Comparison of ENCODE assay signal across 1 cellular context in the genomic region with DNA sequence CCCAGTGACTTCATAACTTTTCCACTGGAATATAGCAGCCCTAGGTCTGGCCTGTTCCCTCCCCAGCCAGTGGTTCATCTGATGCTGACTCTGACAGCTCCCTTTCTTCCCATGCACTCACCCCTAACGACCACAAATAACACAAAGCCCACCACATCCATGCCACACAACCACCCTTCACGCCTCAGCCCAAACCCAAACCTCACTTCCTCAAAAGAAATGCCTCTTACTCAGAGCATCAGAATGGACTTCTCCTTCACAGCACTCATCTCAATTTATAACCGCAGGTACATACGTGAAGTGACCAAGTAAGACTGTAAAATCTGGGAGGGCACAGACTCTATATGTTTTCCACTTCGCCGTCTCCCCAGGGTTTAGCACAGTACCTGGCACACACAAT.
TF ChIP-seq lines count a peak whose summit lies in the region.

No MANE protein-coding gene starts in this region.

TF ChIP-seq in GM23338, 12 proteins besides CTCF, POLR2A, EP300 and RAD21 (continued from another document):
- TF ChIP-seq, protein P1, sequence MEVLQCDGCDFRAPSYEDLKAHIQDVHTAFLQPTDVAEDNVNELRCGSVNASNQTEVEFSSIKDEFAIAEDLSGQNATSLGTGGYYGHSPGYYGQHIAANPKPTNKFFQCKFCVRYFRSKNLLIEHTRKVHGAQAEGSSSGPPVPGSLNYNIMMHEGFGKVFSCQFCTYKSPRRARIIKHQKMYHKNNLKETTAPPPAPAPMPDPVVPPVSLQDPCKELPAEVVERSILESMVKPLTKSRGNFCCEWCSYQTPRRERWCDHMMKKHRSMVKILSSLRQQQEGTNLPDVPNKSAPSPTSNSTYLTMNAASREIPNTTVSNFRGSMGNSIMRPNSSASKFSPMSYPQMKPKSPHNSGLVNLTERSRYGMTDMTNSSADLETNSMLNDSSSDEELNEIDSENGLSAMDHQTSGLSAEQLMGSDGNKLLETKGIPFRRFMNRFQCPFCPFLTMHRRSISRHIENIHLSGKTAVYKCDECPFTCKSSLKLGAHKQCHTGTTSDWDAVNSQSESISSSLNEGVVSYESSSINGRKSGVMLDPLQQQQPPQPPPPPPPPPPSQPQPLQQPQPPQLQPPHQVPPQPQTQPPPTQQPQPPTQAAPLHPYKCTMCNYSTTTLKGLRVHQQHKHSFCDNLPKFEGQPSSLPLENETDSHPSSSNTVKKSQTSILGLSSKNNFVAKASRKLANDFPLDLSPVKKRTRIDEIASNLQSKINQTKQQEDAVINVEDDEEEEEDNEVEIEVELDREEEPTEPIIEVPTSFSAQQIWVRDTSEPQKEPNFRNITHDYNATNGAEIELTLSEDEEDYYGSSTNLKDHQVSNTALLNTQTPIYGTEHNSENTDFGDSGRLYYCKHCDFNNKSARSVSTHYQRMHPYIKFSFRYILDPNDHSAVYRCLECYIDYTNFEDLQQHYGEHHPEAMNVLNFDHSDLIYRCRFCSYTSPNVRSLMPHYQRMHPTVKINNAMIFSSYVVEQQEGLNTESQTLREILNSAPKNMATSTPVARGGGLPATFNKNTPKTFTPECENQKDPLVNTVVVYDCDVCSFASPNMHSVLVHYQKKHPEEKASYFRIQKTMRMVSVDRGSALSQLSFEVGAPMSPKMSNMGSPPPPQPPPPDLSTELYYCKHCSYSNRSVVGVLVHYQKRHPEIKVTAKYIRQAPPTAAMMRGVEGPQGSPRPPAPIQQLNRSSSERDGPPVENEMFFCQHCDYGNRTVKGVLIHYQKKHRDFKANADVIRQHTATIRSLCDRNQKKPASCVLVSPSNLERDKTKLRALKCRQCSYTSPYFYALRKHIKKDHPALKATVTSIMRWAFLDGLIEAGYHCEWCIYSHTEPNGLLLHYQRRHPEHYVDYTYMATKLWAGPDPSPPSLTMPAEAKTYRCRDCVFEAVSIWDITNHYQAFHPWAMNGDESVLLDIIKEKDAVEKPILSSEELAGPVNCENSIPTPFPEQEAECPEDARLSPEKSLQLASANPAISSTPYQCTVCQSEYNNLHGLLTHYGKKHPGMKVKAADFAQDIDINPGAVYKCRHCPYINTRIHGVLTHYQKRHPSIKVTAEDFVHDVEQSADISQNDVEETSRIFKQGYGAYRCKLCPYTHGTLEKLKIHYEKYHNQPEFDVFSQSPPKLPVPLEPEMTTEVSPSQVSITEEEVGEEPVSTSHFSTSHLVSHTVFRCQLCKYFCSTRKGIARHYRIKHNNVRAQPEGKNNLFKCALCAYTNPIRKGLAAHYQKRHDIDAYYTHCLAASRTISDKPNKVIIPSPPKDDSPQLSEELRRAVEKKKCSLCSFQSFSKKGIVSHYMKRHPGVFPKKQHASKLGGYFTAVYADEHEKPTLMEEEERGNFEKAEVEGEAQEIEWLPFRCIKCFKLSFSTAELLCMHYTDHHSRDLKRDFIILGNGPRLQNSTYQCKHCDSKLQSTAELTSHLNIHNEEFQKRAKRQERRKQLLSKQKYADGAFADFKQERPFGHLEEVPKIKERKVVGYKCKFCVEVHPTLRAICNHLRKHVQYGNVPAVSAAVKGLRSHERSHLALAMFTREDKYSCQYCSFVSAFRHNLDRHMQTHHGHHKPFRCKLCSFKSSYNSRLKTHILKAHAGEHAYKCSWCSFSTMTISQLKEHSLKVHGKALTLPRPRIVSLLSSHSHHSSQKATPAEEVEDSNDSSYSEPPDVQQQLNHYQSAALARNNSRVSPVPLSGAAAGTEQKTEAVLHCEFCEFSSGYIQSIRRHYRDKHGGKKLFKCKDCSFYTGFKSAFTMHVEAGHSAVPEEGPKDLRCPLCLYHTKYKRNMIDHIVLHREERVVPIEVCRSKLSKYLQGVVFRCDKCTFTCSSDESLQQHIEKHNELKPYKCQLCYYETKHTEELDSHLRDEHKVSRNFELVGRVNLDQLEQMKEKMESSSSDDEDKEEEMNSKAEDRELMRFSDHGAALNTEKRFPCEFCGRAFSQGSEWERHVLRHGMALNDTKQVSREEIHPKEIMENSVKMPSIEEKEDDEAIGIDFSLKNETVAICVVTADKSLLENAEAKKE (CRISPR knock-in tag; IDR thresholded peaks at IDR 0.05) = no peak
- TF ChIP-seq EZH2 (IDR thresholded peaks at IDR 0.05; ENCODE audit: low read depth, unreplicated experiment) = no peak
- TF ChIP-seq, protein P2, sequence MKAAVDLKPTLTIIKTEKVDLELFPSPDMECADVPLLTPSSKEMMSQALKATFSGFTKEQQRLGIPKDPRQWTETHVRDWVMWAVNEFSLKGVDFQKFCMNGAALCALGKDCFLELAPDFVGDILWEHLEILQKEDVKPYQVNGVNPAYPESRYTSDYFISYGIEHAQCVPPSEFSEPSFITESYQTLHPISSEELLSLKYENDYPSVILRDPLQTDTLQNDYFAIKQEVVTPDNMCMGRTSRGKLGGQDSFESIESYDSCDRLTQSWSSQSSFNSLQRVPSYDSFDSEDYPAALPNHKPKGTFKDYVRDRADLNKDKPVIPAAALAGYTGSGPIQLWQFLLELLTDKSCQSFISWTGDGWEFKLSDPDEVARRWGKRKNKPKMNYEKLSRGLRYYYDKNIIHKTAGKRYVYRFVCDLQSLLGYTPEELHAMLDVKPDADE (IDR thresholded peaks at IDR 0.05) = no peak
- TF ChIP-seq NANOG (IDR thresholded peaks at IDR 0.05; ENCODE audit: borderline replicate concordance) = no peak
- TF ChIP-seq STAT1 (IDR thresholded peaks at IDR 0.05; ENCODE audit: unreplicated experiment) = no peak
- TF ChIP-seq EZH2phosphoT487 (IDR thresholded peaks at IDR 0.05; ENCODE audit: unreplicated experiment) = no peak
- TF ChIP-seq POLR2AphosphoS5 (IDR thresholded peaks at IDR 0.05; ENCODE audit: low read depth) = no peak
- no peak for TF ChIP-seq ZNF331 (CRISPR knock-in tag; IDR thresholded peaks at IDR 0.05; ENCODE audit: low read depth)
- no peak for TF ChIP-seq ZNF114 (CRISPR knock-in tag; IDR thresholded peaks at IDR 0.05)
